In genomic region chr1:31442648-31442994, GRCh38 we compare ENCODE assay signal across 1 cellular context.
TF ChIP-seq lines count a peak whose summit lies in the region.

No MANE protein-coding gene starts in this region.

TF ChIP-seq in HepG2, 621 proteins besides CTCF, POLR2A, EP300 and RAD21:
- no peak for TF ChIP-seq TFDP2 (CRISPR knock-in tag; IDR thresholded peaks at IDR 0.05)
- TF ChIP-seq IKZF1 (IDR thresholded peaks at IDR 0.05) = no peak
- no peak for TF ChIP-seq ZNF30 (CRISPR knock-in tag; IDR thresholded peaks at IDR 0.05)
- no peak for TF ChIP-seq ZNF784 (CRISPR knock-in tag; IDR thresholded peaks at IDR 0.05; ENCODE audit: borderline replicate concordance)
- TF ChIP-seq MLLT10 (CRISPR knock-in tag; IDR thresholded peaks at IDR 0.05) = no peak
- no peak for TF ChIP-seq JUNB (CRISPR knock-in tag; IDR thresholded peaks at IDR 0.05; ENCODE audit: borderline replicate concordance)
- 0 out of 2 replicates have a peak, but pooled peaks have one; percentile 6 for TF ChIP-seq ZFY (CRISPR knock-in tag; IDR thresholded peaks at IDR 0.05)
- no peak for TF ChIP-seq RARA (CRISPR knock-in tag; IDR thresholded peaks at IDR 0.05)
- TF ChIP-seq SOX5 (CRISPR knock-in tag; IDR thresholded peaks at IDR 0.05; ENCODE audit: borderline replicate concordance) = peak; percentile 4; the same call in 1 of the 2 replicates
- TF ChIP-seq ATAD3A (CRISPR knock-in tag; IDR thresholded peaks at IDR 0.05) = no peak
- TF ChIP-seq SRSF9 (IDR thresholded peaks at IDR 0.05; ENCODE audit: borderline replicate concordance, insufficient read depth, low read depth, low read length, poor library complexity, severe bottlenecking) = no peak
- 0 out of 2 replicates have a peak, but pooled peaks have one; percentile 40 for TF ChIP-seq ARNT2 (CRISPR knock-in tag; IDR thresholded peaks at IDR 0.05; ENCODE audit: low read depth)
- 0 out of 2 replicates have a peak, but pooled peaks have one; percentile 2 for TF ChIP-seq CREB1 (IDR thresholded peaks at IDR 0.05)
- peak; percentile 59 for TF ChIP-seq CREB1 (CRISPR knock-in tag; IDR thresholded peaks at IDR 0.05)
- 0 out of 2 replicates have a peak, but pooled peaks have one; percentile 5 for TF ChIP-seq KDM5B (CRISPR knock-in tag; IDR thresholded peaks at IDR 0.05; ENCODE audit: borderline replicate concordance)
- TF ChIP-seq ZNF367 (CRISPR knock-in tag; IDR thresholded peaks at IDR 0.05; ENCODE audit: borderline replicate concordance) = no peak
- peak; percentile 29; the same call in 1 of the 2 replicates for TF ChIP-seq CHD4 (IDR thresholded peaks at IDR 0.05; ENCODE audit: borderline replicate concordance, low read length)
- no peak for TF ChIP-seq ZNF768 (CRISPR knock-in tag; IDR thresholded peaks at IDR 0.05)
- no peak for TF ChIP-seq SUZ12 (IDR thresholded peaks at IDR 0.05; ENCODE audit: low read depth, low read length)
- no peak for TF ChIP-seq STAT5B (CRISPR knock-in tag; IDR thresholded peaks at IDR 0.05)
- TF ChIP-seq SIN3B (IDR thresholded peaks at IDR 0.05; ENCODE audit: low read length) = no peak
- TF ChIP-seq MLX (CRISPR knock-in tag; IDR thresholded peaks at IDR 0.05) = no peak
- TF ChIP-seq ATF5 (CRISPR knock-in tag; IDR thresholded peaks at IDR 0.05; ENCODE audit: low read depth) = no peak
- no peak for TF ChIP-seq PRDM4 (CRISPR knock-in tag; IDR thresholded peaks at IDR 0.05; ENCODE audit: borderline replicate concordance)
- TF ChIP-seq TAF1 (CRISPR knock-in tag; IDR thresholded peaks at IDR 0.05) = no peak
- TF ChIP-seq MTF2 (CRISPR knock-in tag; IDR thresholded peaks at IDR 0.05; ENCODE audit: borderline replicate concordance) = peak; percentile 2; the same call in 1 of the 2 replicates
- TF ChIP-seq ZNF430 (CRISPR knock-in tag; IDR thresholded peaks at IDR 0.05) = 0 out of 2 replicates have a peak, but pooled peaks have one; percentile 45
- peak; percentile 5; the same call in 1 of the 2 replicates for TF ChIP-seq ZNF460 (CRISPR knock-in tag; IDR thresholded peaks at IDR 0.05; ENCODE audit: borderline replicate concordance)
- no peak for TF ChIP-seq TARDBP (CRISPR knock-in tag; IDR thresholded peaks at IDR 0.05)
- TF ChIP-seq GZF1 (CRISPR knock-in tag; IDR thresholded peaks at IDR 0.05) = no peak
- no peak for TF ChIP-seq FOXM1 (CRISPR knock-in tag; IDR thresholded peaks at IDR 0.05)
- TF ChIP-seq DRAP1 (CRISPR knock-in tag; IDR thresholded peaks at IDR 0.05) = 0 out of 2 replicates have a peak, but pooled peaks have one; percentile 19
- TF ChIP-seq ZNF512 (CRISPR knock-in tag; IDR thresholded peaks at IDR 0.05) = no peak
- TF ChIP-seq GLMP (CRISPR knock-in tag; IDR thresholded peaks at IDR 0.05; ENCODE audit: borderline replicate concordance) = no peak
- 0 out of 2 replicates have a peak, but pooled peaks have one; percentile 1 for TF ChIP-seq ZNF878 (CRISPR knock-in tag; IDR thresholded peaks at IDR 0.05)
- no peak for TF ChIP-seq ZBTB10 (CRISPR knock-in tag; IDR thresholded peaks at IDR 0.05; ENCODE audit: borderline replicate concordance)
- no peak for TF ChIP-seq IKZF5 (CRISPR knock-in tag; IDR thresholded peaks at IDR 0.05)
- TF ChIP-seq ZNF101 (CRISPR knock-in tag; IDR thresholded peaks at IDR 0.05; ENCODE audit: borderline replicate concordance, low read depth) = no peak
- no peak for TF ChIP-seq KLF16 (CRISPR knock-in tag; IDR thresholded peaks at IDR 0.05)
- TF ChIP-seq PREB (CRISPR knock-in tag; IDR thresholded peaks at IDR 0.05) = no peak
- TF ChIP-seq NFYB (CRISPR knock-in tag; IDR thresholded peaks at IDR 0.05) = 0 out of 2 replicates have a peak, but pooled peaks have one; percentile 4
- TF ChIP-seq MIXL1 (CRISPR knock-in tag; IDR thresholded peaks at IDR 0.05) = peak; percentile 4; the same call in 1 of the 2 replicates
- no peak for TF ChIP-seq ATF4 (CRISPR knock-in tag; IDR thresholded peaks at IDR 0.05)
- peak; percentile 49; the same call in 1 of the 2 replicates for TF ChIP-seq ETV5 (CRISPR knock-in tag; IDR thresholded peaks at IDR 0.05; ENCODE audit: borderline replicate concordance)
- no peak for TF ChIP-seq HOXA5 (CRISPR knock-in tag; IDR thresholded peaks at IDR 0.05)
- TF ChIP-seq NR0B2 (CRISPR knock-in tag; IDR thresholded peaks at IDR 0.05) = no peak
- peak; percentile 28; the same call in 1 of the 2 replicates for TF ChIP-seq ZFX (CRISPR knock-in tag; IDR thresholded peaks at IDR 0.05; ENCODE audit: low read depth)
- peak; percentile 53 for TF ChIP-seq POLR2AphosphoS5 (IDR thresholded peaks at IDR 0.05; ENCODE audit: low read depth, low read length)
- peak; percentile 1 for TF ChIP-seq SKI (IDR thresholded peaks at IDR 0.05; ENCODE audit: partially characterized antibody)
- no peak for TF ChIP-seq ZNF382 (CRISPR knock-in tag; IDR thresholded peaks at IDR 0.05; ENCODE audit: borderline replicate concordance)
